In the genomic region with DNA sequence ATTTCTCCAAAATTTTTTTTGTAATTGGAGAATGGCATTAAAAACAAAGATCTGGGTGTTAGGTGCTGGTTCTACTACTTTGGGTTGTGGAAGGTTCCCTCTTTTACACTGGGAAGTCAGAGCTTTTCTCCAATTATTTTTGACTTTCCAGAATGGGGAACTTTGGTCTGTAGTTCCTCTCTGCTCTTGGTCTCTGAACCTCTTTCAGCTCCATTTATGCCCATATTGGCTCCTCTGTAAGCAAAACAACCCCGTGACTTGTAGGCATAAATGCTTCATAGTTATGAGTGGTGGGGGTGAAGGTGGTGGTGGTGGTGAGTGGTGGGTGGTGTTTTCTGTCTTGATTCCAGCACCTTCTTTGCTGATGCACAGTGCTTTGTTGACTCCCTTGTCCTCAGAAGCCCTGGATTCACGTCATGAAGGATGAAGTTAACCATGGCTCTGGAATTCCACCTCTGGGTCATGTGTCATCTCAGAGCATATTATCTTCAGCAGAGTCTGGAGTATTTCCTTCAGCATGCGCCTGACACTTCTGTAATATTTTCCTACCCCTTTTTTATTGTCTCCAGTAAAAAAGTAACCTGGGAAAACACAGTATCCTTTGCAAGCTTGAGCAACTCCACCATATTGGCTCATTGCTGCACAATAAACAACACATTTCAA, we compare ENCODE assay signal across 15 cellular contexts. TPM values are rescaled to one million over a fixed set of nuclear protein-coding genes. Genes with fewer than 3 reads are reported as not detected.
DNase-seq lines count a peak whose midpoint lies in the region; ATAC-seq, FAIRE-seq and TF ChIP-seq lines count a peak whose summit lies in the region.
"Had no signal": no experiment of that assay in that cellular context is flagged by ENCODE, and none has a peak within 500 bp of the region (broad histone marks: within the 10 kb centered on the region; RNA-seq: fewer than 3 reads in every experiment).

No MANE protein-coding gene starts in this region.

- no peaks in the 10 kb centered on the region for H4K20me1 ChIP-seq in HepG2 (ENCODE audit: insufficient read depth, low read length)
- H4K20me1 ChIP-seq: BLaER1 had no signal

- POLR2A ChIA-PET in HepG2 (lab: Yijun Ruan, JAX), result no interaction called here

- no peak for FAIRE-seq in HepG2 (lab: Jason Lieb, UNC)
- FAIRE-seq in RCC 7860 (lab: Jason Lieb, UNC), result no peak

- H3K27me3 ChIP-seq in right lobe of liver, result no peaks in the 10 kb centered on the region
- H3K27me3 ChIP-seq in HepG2 (ENCODE audit: control insufficient read depth in 1 of 2, insufficient read depth in 2 of 2, low read length in 2 of 2), result no peaks in the 10 kb centered on the region; a peak in 1 of 5 replicates
- H3K27me3 ChIP-seq in rectal smooth muscle tissue (ENCODE audit: control insufficient read depth, insufficient read depth, low read length), result no peaks in the 10 kb centered on the region
- H3K27me3 ChIP-seq: BLaER1 had no signal

- BruUV-seq in HepG2 (replicated peaks; lab: Mats Ljungman, UMichigan), result no TSS peak

- H3K4me1 ChIP-seq in right lobe of liver (peaks cover 0 to 12% (median 3%) of the 10 kb centered on the region in 4 donors), HepG2 (ENCODE audit: insufficient read depth, low read length) (peaks cover 26% of the 10 kb centered on the region), rectal smooth muscle tissue (ENCODE audit: control insufficient read depth, insufficient read depth, low read length) (peaks cover 26% of the 10 kb centered on the region)

- ATAC-seq in right lobe of liver, result peak; percentile 18 to 52 (median 46)
- ATAC-seq in HepG2, result no peak
- ATAC-seq in HG03025 (IDR thresholded peaks at IDR 0.05; ENCODE audit: low FRiP score, unreplicated experiment), result no peak

- TF ChIP-seq POLR2A in right lobe of liver (IDR thresholded peaks at IDR 0.05), result no peak
- TF ChIP-seq POLR2A in HepG2 (IDR thresholded peaks at IDR 0.05; ENCODE audit: insufficient read depth in 1 of 2, low read depth in 2 of 2, low read length in 2 of 2), result no peak

- no peak for TF ChIP-seq RAD21 in HepG2 (CRISPR knock-in tag; IDR thresholded peaks at IDR 0.05)

- H3K9ac ChIP-seq in HepG2 (ENCODE audit: insufficient read depth, low read depth, low read length) (no peak overlapping the region), rectal smooth muscle tissue (ENCODE audit: low read length) (no peak overlapping the region)
- H3K9ac ChIP-seq: BLaER1 had no signal

- intact Hi-C loops in right lobe of liver (cut with DNase I), result no loop called here
- intact Hi-C loops in HepG2 (cut with micrococcal nuclease; ENCODE audit: unreplicated experiment), result loop anchor here (5.0 kb wide), 2 partner anchors 78 to 232 kb away; no protein-coding TSS in a partner anchor

- WGBS in right lobe of liver (ENCODE audit: insufficient coverage, low coverage, low lambda C conversion rate, missing lambda C conversion rate), result 53% methylated on average over 3 of the region's 3 CpGs
- WGBS in HepG2 (ENCODE audit: low lambda C conversion rate), result 52% methylated on average over 3 of the region's 3 CpGs

- CTCF ChIA-PET in HepG2 (lab: Yijun Ruan, JAX; ENCODE audit: low intra/inter-chr PET ratio, low total read pairs), result no interaction called here

- DNase-seq in right lobe of liver (no peak), HepG2 (ENCODE audit: low spot score) (no peak), medulla oblongata (ENCODE audit: extremely low spot score) (peak; percentile 30), RCC 7860 (ENCODE audit: low spot score) (no peak), HT-29 (ENCODE audit: low spot score) (no peak)
- no peak for DNase-seq in stimulated activated CD4-positive, alpha-beta T cell treated with anti-CD3 and anti-CD28 coated beads, Interleukin-2, amount 100 ng/mL, for 48 hours
- DNase-seq: AML-193; CD4-positive, CD25-positive, alpha-beta regulatory T cell; DMS53; HCEC 1CT; HFFc6 had no signal

- no peak overlapping the region for H2AFZ ChIP-seq in HepG2 (ENCODE audit: low read length)

- H3K79me2 ChIP-seq in HepG2 (ENCODE audit: insufficient read depth, low read length), result no peaks in the 10 kb centered on the region

- H3K27ac ChIP-seq in right lobe of liver (no peak overlapping the region), HepG2 (ENCODE audit: extremely low read length, insufficient read depth, low read length) (no peak overlapping the region), rectal smooth muscle tissue (ENCODE audit: low read depth, low read length) (peak overlapping the region; percentile 82)
- H3K27ac ChIP-seq: 22Rv1, BLaER1 had no signal

- H3K4me2 ChIP-seq in HepG2 (ENCODE audit: low read depth, low read length), result no peak overlapping the region
- H3K4me2 ChIP-seq: BLaER1 had no signal

- H3K4me3 ChIP-seq in right lobe of liver (no peak overlapping the region), HepG2 (replicated peaks in 1 of 3; ENCODE audit: insufficient read depth in 1 of 3, low read depth in 2 of 3, low read length in 3 of 3) (no peak overlapping the region), rectal smooth muscle tissue (ENCODE audit: low read length) (no peak overlapping the region)
- H3K4me3 ChIP-seq: BLaER1 had no signal

- in situ Hi-C loops in HepG2 (cut with HindIII; ENCODE audit: extremely low pct_ligation_motif_present, low pct_unique_long_range_greater_than_20kb), result no loop called here

- H3K36me3 ChIP-seq in right lobe of liver (no peaks in the 10 kb centered on the region), HepG2 (replicated peaks in 1 of 2; ENCODE audit: control insufficient read depth in 1 of 2, insufficient read depth in 2 of 2, low read length in 2 of 2) (no peaks in the 10 kb centered on the region), rectal smooth muscle tissue (ENCODE audit: control insufficient read depth, insufficient read depth, low read length) (no peaks in the 10 kb centered on the region)
- H3K36me3 ChIP-seq: BLaER1 had no signal

- H3K9me3 ChIP-seq in right lobe of liver (no peaks in the 10 kb centered on the region), HepG2 (ENCODE audit: low read length) (no peaks in the 10 kb centered on the region)
- H3K9me3 ChIP-seq: BLaER1 had no signal

- TF ChIP-seq EP300 in HepG2 (IDR thresholded peaks at IDR 0.05; ENCODE audit: low read depth in 2 of 2, low read length in 2 of 2) (no peak), HepG2 (CRISPR knock-in tag; IDR thresholded peaks at IDR 0.05; ENCODE audit: borderline replicate concordance) (no peak)

- TF ChIP-seq CTCF in right lobe of liver (IDR thresholded peaks at IDR 0.05) (no peak), HepG2 (CRISPR knock-in tag; IDR thresholded peaks at IDR 0.05) (no peak)

TF ChIP-seq in HepG2, 621 proteins besides CTCF, POLR2A, EP300 and RAD21 (continues in another document):
- no peak for TF ChIP-seq MXI1 (IDR thresholded peaks at IDR 0.05; ENCODE audit: borderline replicate concordance, low read depth, low read length)
- TF ChIP-seq, protein P1, sequence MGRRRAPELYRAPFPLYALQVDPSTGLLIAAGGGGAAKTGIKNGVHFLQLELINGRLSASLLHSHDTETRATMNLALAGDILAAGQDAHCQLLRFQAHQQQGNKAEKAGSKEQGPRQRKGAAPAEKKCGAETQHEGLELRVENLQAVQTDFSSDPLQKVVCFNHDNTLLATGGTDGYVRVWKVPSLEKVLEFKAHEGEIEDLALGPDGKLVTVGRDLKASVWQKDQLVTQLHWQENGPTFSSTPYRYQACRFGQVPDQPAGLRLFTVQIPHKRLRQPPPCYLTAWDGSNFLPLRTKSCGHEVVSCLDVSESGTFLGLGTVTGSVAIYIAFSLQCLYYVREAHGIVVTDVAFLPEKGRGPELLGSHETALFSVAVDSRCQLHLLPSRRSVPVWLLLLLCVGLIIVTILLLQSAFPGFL (CRISPR knock-in tag; IDR thresholded peaks at IDR 0.05), result no peak
- TF ChIP-seq BATF2 (CRISPR knock-in tag; IDR thresholded peaks at IDR 0.05), result no peak
- no peak for TF ChIP-seq ADNP (CRISPR knock-in tag; IDR thresholded peaks at IDR 0.05)
- no peak for TF ChIP-seq ZSCAN22 (CRISPR knock-in tag; IDR thresholded peaks at IDR 0.05)
- TF ChIP-seq NFATC3 (CRISPR knock-in tag; IDR thresholded peaks at IDR 0.05), result no peak

RNA-seq across cellular contexts. Expression of gene GRK3, which starts 24.2 kb away (rescaled TPM):
- 1 to 10 TPM; 1.1 to 4.9 (median 3.6) TPM for total RNA-seq in right lobe of liver
- 16.7 and 23.6 TPM in 2 replicates for total RNA-seq in HepG2 (2016; rRNA removed; fragmentation: Illumina TruSeq; extraction: Trizol)
- 13.1 and 14.5 TPM in 2 replicates for total RNA-seq in HepG2 (2016; cell fraction: cytosol; rRNA removed; fragmentation: Illumina TruSeq; extraction: Trizol; ENCODE audit: low read depth)
- 17.2 and 21.5 TPM in 2 replicates for total RNA-seq in HepG2 (2016; cell fraction: insoluble cytoplasmic fraction; rRNA removed; fragmentation: Illumina TruSeq; extraction: Trizol)
- 24.9 and 31.5 TPM in 2 replicates for total RNA-seq in HepG2 (2016; cell fraction: membrane; rRNA removed; fragmentation: Illumina TruSeq; extraction: Trizol)
- 10.9 and 11.2 TPM in 2 replicates for total RNA-seq in HepG2 (2016; cell fraction: nucleus; rRNA removed; fragmentation: Illumina TruSeq; extraction: Trizol)
- 8.4 and 8.5 TPM in 2 replicates for polyA plus RNA-seq in HepG2 (2011; rRNA removed)
- polyA plus RNA-seq in HepG2 (2011; cell fraction: cytosol; rRNA removed), result 4.6 and 7.2 TPM in 2 replicates
- 7.4 TPM in 2 replicates for polyA plus RNA-seq in HepG2 (2011; cell fraction: nucleus; rRNA removed)
- polyA plus RNA-seq in HepG2 (2012), result 6.3 and 6.9 TPM in 2 replicates
- 9.1 and 9.5 TPM in 2 replicates for polyA plus RNA-seq in HepG2 (2016; cell fraction: cytosol; fragmentation: Illumina TruSeq; extraction: Trizol; ENCODE audit: low read depth)
- 13.1 and 17.4 TPM in 2 replicates for polyA plus RNA-seq in HepG2 (2016; cell fraction: insoluble cytoplasmic fraction; fragmentation: Illumina TruSeq; extraction: Trizol; ENCODE audit: low read depth)
- 18.9 and 19.4 TPM in 2 replicates for polyA plus RNA-seq in HepG2 (2016; cell fraction: membrane; fragmentation: Illumina TruSeq; extraction: Trizol; ENCODE audit: low read depth)
- 11.1 and 12.7 TPM in 2 replicates for polyA plus RNA-seq in HepG2 (2016; cell fraction: nucleus; fragmentation: Illumina TruSeq; extraction: Trizol; ENCODE audit: insufficient read depth, low read depth)
- polyA minus RNA-seq in HepG2 (2011; rRNA and poly(A)+ RNA removed; ENCODE audit: low replicate concordance), result 12.8 TPM in 1 of 2 replicates, not detected in the other
- polyA minus RNA-seq in HepG2 (2011; cell fraction: cytosol; rRNA and poly(A)+ RNA removed), result 9.5 and 11.9 TPM in 2 replicates
- 13.4 and 15.9 TPM in 2 replicates for polyA minus RNA-seq in HepG2 (2011; cell fraction: nucleus; rRNA and poly(A)+ RNA removed)
- 1.4 and 1.5 TPM in 2 replicates for total RNA-seq in HT-29 (2014; rRNA removed; shearing (Covaris generic))

Comparison
In these comparisons a context has a peak if more than half of its experiments do, and no peak if none do; other contexts are left out.
1. ATAC-seq: peak in right lobe of liver (4 of 4); none in HepG2 (single experiment) and HG03025 (single experiment).